14 cellular contexts compared by ENCODE assay signal in genomic region chr16:17228048-17228707, GRCh38.
A peak's percentile ranks its signal among the peaks of the same experiment; 100 is the strongest.
DNase-seq lines count a peak whose midpoint lies in the region; ATAC-seq and TF ChIP-seq lines count a peak whose summit lies in the region.
"Had no signal": no experiment of that assay in that cellular context is flagged by ENCODE, and none has a peak within 500 bp of the region (broad histone marks: within the 10 kb centered on the region; RNA-seq: fewer than 3 reads in every experiment).

No MANE protein-coding gene starts in this region.

- H3K4me1 Mint-ChIP-seq in activated CD4-positive, alpha-beta memory T cell treated with anti-CD3 and anti-CD28 coated beads, Interleukin-2, amount 10 ng/mL, durations not matched to agents 7 days and 5 days, result peaks cover 8% of the 10 kb centered on the region

- no peaks in the 10 kb centered on the region for H3K27me3 Mint-ChIP-seq in activated CD4-positive, alpha-beta memory T cell treated with anti-CD3 and anti-CD28 coated beads, Interleukin-2, amount 10 ng/mL, durations not matched to agents 7 days and 5 days

- peaks cover 19% of the 10 kb centered on the region for H4K20me1 ChIP-seq in Karpas-422 (ENCODE audit: insufficient read depth, low read depth, low read length)

- no peaks in the 10 kb centered on the region for H3K27me3 ChIP-seq in BE2C
- H3K27me3 ChIP-seq in Karpas-422 (ENCODE audit: low read length), result no peaks in the 10 kb centered on the region

- H3K9me3 Mint-ChIP-seq in activated CD4-positive, alpha-beta memory T cell treated with anti-CD3 and anti-CD28 coated beads, Interleukin-2, amount 10 ng/mL, durations not matched to agents 7 days and 5 days, result no peaks in the 10 kb centered on the region

- H3K9ac ChIP-seq in Karpas-422 (ENCODE audit: low read length), result no peak overlapping the region

- H3K27ac ChIP-seq in Karpas-422 (ENCODE audit: low read length), result no peak overlapping the region
- H3K27ac ChIP-seq in epithelial cell of prostate, result peak overlapping the region; percentile 54
- H3K27ac ChIP-seq: A549, PC-9 had no signal

- no peak overlapping the region for H3K4me2 ChIP-seq in Karpas-422 (ENCODE audit: low read depth, low read length, poor library complexity, severe bottlenecking)
- H3K4me2 ChIP-seq: A549, PC-9 had no signal

- no peaks in the 10 kb centered on the region for H3K36me3 ChIP-seq in BE2C
- H3K36me3 ChIP-seq in Karpas-422 (ENCODE audit: insufficient read depth, low read length), result no peaks in the 10 kb centered on the region

- DNase-seq in BE2C (peak; percentile 11), Karpas-422 (peak; percentile 63), SK-MEL-5 (ENCODE audit: low read depth, low spot score) (peak; percentile 37), epithelial cell of prostate (ENCODE audit: low read depth, low spot score) (no peak), DMS79 (lab: John Stamatoyannopoulos, UW) (no peak), retina (no peak)
- DNase-seq in activated CD4-positive, alpha-beta memory T cell treated with anti-CD3 and anti-CD28 coated beads, Interleukin-2, amount 10 ng/mL, durations not matched to agents 7 days and 5 days, result no peak
- DNase-seq: GOT3, NCI-H1417 treated with DMSO at 0.1 percent for 48 hours, NCI-H2081 treated with DMSO at 0.1 percent for 48 hours, NCI-H345, PC-9 had no signal

- in situ Hi-C loops in SK-MEL-5 (cut with HindIII; ENCODE audit: low pct_unique_long_range_greater_than_20kb, low sequenced_read_pairs), result no loop called here

- no peak overlapping the region for H3K27ac Mint-ChIP-seq in activated CD4-positive, alpha-beta memory T cell treated with anti-CD3 and anti-CD28 coated beads, Interleukin-2, amount 10 ng/mL, durations not matched to agents 7 days and 5 days

- H3K4me1 ChIP-seq in BE2C (no peaks in the 10 kb centered on the region), Karpas-422 (ENCODE audit: low read length) (peaks cover 30% of the 10 kb centered on the region)
- H3K4me1 ChIP-seq: A549 had no signal

- H3K9me3 ChIP-seq in BE2C (no peaks in the 10 kb centered on the region), Karpas-422 (ENCODE audit: low read length) (no peaks in the 10 kb centered on the region)
- H3K9me3 ChIP-seq: A549 had no signal

- TF ChIP-seq CTCF in BE2C (IDR thresholded peaks at IDR 0.05; ENCODE audit: low read depth, low read length), result no peak

- no peak overlapping the region for H3K4me3 ChIP-seq in BE2C (ENCODE audit: low read depth, low read length)
- no peak overlapping the region for H3K4me3 ChIP-seq in Karpas-422 (ENCODE audit: low read length)
- H3K4me3 ChIP-seq: A549, PC-9 had no signal

- no peak for ATAC-seq in GM18870 (IDR thresholded peaks at IDR 0.05; ENCODE audit: unreplicated experiment)
- ATAC-seq: A549 had no signal

- H3K36me3 Mint-ChIP-seq in activated CD4-positive, alpha-beta memory T cell treated with anti-CD3 and anti-CD28 coated beads, Interleukin-2, amount 10 ng/mL, durations not matched to agents 7 days and 5 days (ENCODE audit: low read depth), result peaks cover 18% of the 10 kb centered on the region

- CTCF ChIA-PET in activated CD4-positive, alpha-beta memory T cell treated with anti-CD3 and anti-CD28 coated beads, Interleukin-2, amount 10 ng/mL, durations not matched to agents 7 days and 5 days (lab: Charles Lee), result interaction anchor here (1.3 kb wide), 1 partner anchor 16 kb away, joined by 4 read pairs; no protein-coding TSS in a partner anchor

- H3K9me2 ChIP-seq in Karpas-422 (replicated peaks; ENCODE audit: insufficient read depth, low read length), result no peaks in the 10 kb centered on the region

- H2AFZ ChIP-seq in Karpas-422 (ENCODE audit: low read length), result no peak overlapping the region
- H2AFZ ChIP-seq: PC-9 had no signal

- POLR2A ChIA-PET in activated CD4-positive, alpha-beta memory T cell treated with anti-CD3 and anti-CD28 coated beads, Interleukin-2, amount 10 ng/mL, durations not matched to agents 7 days and 5 days (lab: Charles Lee), result no interaction called here

- no peak overlapping the region for H3K4me3 Mint-ChIP-seq in activated CD4-positive, alpha-beta memory T cell treated with anti-CD3 and anti-CD28 coated beads, Interleukin-2, amount 10 ng/mL, durations not matched to agents 7 days and 5 days

- H3K79me2 ChIP-seq in Karpas-422 (ENCODE audit: low read length), result no peaks in the 10 kb centered on the region

Comparison
In these comparisons a context has a peak if more than half of its experiments do, and no peak if none do; other contexts are left out.
1. DNase-seq: peak in BE2C (single experiment), Karpas-422 (single experiment) and SK-MEL-5 (single experiment); none in epithelial cell of prostate (single experiment), DMS79 (single experiment), activated CD4-positive, alpha-beta memory T cell treated with anti-CD3 and anti-CD28 coated beads, Interleukin-2, amount 10 ng/mL, durations not matched to agents 7 days and 5 days (single experiment) and retina (single experiment).